In genomic region chr7:137000621-137001020, GRCh38 we compare ENCODE assay signal across 25 cellular contexts.
"Had no signal": no experiment of that assay in that cellular context is flagged by ENCODE, and none has a peak within 500 bp of the region (broad histone marks: within the 10 kb centered on the region; RNA-seq: fewer than 3 reads in every experiment).

No MANE protein-coding gene starts in this region.

- H3K27ac ChIP-seq: VCaP had no signal

- DNase-seq: activated CD4-positive, alpha-beta memory T cell treated with anti-CD3 and anti-CD28 coated beads, Interleukin-2, amount 10 ng/mL, durations not matched to agents 7 days and 5 days; activated CD4-positive, alpha-beta T cell treated with anti-CD3 and anti-CD28 coated beads for 36 hours; activated CD4-positive, alpha-beta T cell treated with anti-CD3 and anti-CD28 coated beads, Interleukin-2, amount 50 U/mL, for 1 hour; activated gamma-delta T cell; activated naive CD4-positive, alpha-beta T cell treated with anti-CD3 and anti-CD28 coated beads for 36 hours; activated T-cell treated with anti-CD3 and anti-CD28 coated beads for 4 hours; activated T-cell treated with anti-CD3 and anti-CD28 coated beads, Interleukin-2, amount 50 U/mL, for 48 hours; amygdala; Kasumi-1; KBM-7; NCI-H1092; NCI-H2029; NCI-H345; NCI-H510A; NCI-H526 treated with DMSO at 0.1 percent for 48 hours; SHP77; T-cell; T-helper 2 cell; T1000 had no signal

- ATAC-seq: activated CD4-positive, alpha-beta T cell treated with anti-CD3 and anti-CD28 coated beads for 36 hours; activated T-helper 17 cell treated with anti-CD3 and anti-CD28 coated beads, Interleukin-2, amount 50 U/mL, for 72 hours; T-cell had no signal

- H3K27me3 ChIP-seq: brain microvascular endothelial cell, cardiac muscle cell had no signal

- H3K36me3 ChIP-seq: brain microvascular endothelial cell had no signal

- FAIRE-seq: RCC 7860, TTC549 had no signal

- H3K4me3 ChIP-seq: cardiac muscle cell had no signal
